8 cellular contexts compared by ENCODE assay signal in the genomic region with DNA sequence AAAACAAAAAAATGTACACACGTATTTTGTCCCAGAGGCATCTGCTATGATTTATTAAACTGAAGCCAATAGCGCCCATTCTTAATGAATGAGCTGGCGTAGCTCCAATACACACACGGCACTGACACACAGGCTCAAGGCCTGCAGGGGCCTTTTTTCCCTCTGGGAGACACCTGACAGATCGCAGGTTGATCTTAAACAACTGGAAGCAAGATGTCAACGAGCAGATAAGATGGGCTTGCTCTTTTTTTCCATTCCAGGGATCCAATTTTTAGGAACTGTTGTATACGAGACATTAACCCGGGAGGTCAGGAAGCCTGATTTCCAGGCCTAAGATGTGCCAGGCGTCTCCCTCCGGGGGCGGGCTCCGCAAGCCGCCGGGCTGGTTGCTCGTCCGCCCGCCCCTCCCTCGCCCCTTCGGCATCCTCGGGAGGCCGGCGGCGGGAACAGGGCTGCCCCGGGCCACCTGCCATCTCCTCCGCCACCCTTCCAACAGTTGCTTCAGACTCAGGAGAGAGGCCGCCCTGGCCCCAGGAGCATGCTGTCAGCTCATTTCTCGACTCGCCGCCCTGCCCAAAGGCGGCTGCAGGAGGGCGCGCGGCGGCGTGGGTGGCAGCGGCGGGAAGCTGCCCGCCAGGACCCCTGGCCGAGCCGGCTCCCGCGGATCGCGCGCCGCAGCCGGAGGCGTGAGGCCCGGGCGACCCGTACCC. TPM values are rescaled to one million over a fixed set of nuclear protein-coding genes. Genes with fewer than 3 reads are reported as not detected.
A peak's percentile ranks its signal among the peaks of the same experiment; 100 is the strongest.
DNase-seq lines count a peak whose midpoint lies in the region; ATAC-seq and TF ChIP-seq lines count a peak whose summit lies in the region.

No MANE protein-coding gene starts in this region.

- intact Hi-C loops in CD4-positive, alpha-beta T cell (cut with DNase I, micrococcal nuclease): loop anchor here (2.0 to 10.0 kb wide), 9 partner anchors 61 to 549 kb away; a partner anchor contains a TSS
- intact Hi-C loops in Panc1 (cut with micrococcal nuclease; ENCODE audit: unreplicated experiment): no loop called here
- intact Hi-C loops in activated naive CD4-positive, alpha-beta T cell treated with anti-CD3 and anti-CD28 coated beads for 36 hours (cut with micrococcal nuclease): loop anchor here (1.0 to 10.0 kb wide), 12 partner anchors 46 to 1974 kb away; a partner anchor contains a TSS
- intact Hi-C loops in left cardiac atrium (cut with DNase I): no loop called here

- no peaks in the 10 kb centered on the region for H3K27me3 Mint-ChIP-seq in CD4-positive, alpha-beta T cell
- H3K27me3 Mint-ChIP-seq in activated naive CD4-positive, alpha-beta T cell treated with anti-CD3 and anti-CD28 coated beads for 36 hours (ENCODE audit: low read depth): no peaks in the 10 kb centered on the region
- no peaks in the 10 kb centered on the region for H3K27me3 Mint-ChIP-seq in progenitor cell of endocrine pancreas

- peak in 9 of 10 experiments; percentile 4 to 38 (median 10) for DNase-seq in CD4-positive, alpha-beta T cell
- DNase-seq in Panc1 (ENCODE audit: low read depth, low spot score): no peak
- peak; percentile 42 for DNase-seq in activated naive CD4-positive, alpha-beta T cell treated with anti-CD3 and anti-CD28 coated beads for 36 hours
- peak; percentile 58 for DNase-seq in left cardiac atrium
- DNase-seq in progenitor cell of endocrine pancreas (ENCODE audit: low spot score, unreplicated experiment): peak; percentile 20

- peaks cover 39% of the 10 kb centered on the region for H3K4me1 Mint-ChIP-seq in CD4-positive, alpha-beta T cell (ENCODE audit: low read depth)
- H3K4me1 Mint-ChIP-seq in activated naive CD4-positive, alpha-beta T cell treated with anti-CD3 and anti-CD28 coated beads for 36 hours (ENCODE audit: low read depth): peaks cover 34% of the 10 kb centered on the region
- peaks cover 23% of the 10 kb centered on the region for H3K4me1 Mint-ChIP-seq in progenitor cell of endocrine pancreas (ENCODE audit: low read depth)

- no TSS peak for BruUV-seq in Panc1 (replicated peaks; lab: Mats Ljungman, UMichigan)

- peaks cover 9% of the 10 kb centered on the region for H3K4me1 ChIP-seq in Panc1 (ENCODE audit: control insufficient read depth, insufficient read depth, low read length)

- peak overlapping the region; percentile 99 for H3K4me3 Mint-ChIP-seq in CD4-positive, alpha-beta T cell
- H3K4me3 Mint-ChIP-seq in activated naive CD4-positive, alpha-beta T cell treated with anti-CD3 and anti-CD28 coated beads for 36 hours: peak overlapping the region; percentile 95
- peak overlapping the region; percentile 86 for H3K4me3 Mint-ChIP-seq in progenitor cell of endocrine pancreas (ENCODE audit: low read depth)

- peak overlapping the region; percentile 94 for H3K27ac Mint-ChIP-seq in CD4-positive, alpha-beta T cell
- H3K27ac Mint-ChIP-seq in activated naive CD4-positive, alpha-beta T cell treated with anti-CD3 and anti-CD28 coated beads for 36 hours: peak overlapping the region; percentile 92
- peak overlapping the region; percentile 81 for H3K27ac Mint-ChIP-seq in progenitor cell of endocrine pancreas

- H3K27me3 ChIP-seq in CD4-positive, alpha-beta T cell (ENCODE audit: control insufficient read depth, insufficient read depth, low read length): no peaks in the 10 kb centered on the region
- H3K27me3 ChIP-seq in Panc1 (ENCODE audit: control insufficient read depth, insufficient read depth, low read length): no peaks in the 10 kb centered on the region

- H3K36me3 ChIP-seq in Panc1 (ENCODE audit: control insufficient read depth, insufficient read depth, low read length): peaks cover 2% of the 10 kb centered on the region

- peaks cover 34% of the 10 kb centered on the region for H3K36me3 Mint-ChIP-seq in CD4-positive, alpha-beta T cell (ENCODE audit: low read depth)
- peaks cover 8% of the 10 kb centered on the region for H3K36me3 Mint-ChIP-seq in activated naive CD4-positive, alpha-beta T cell treated with anti-CD3 and anti-CD28 coated beads for 36 hours (ENCODE audit: low read depth)
- peaks cover 1% of the 10 kb centered on the region for H3K36me3 Mint-ChIP-seq in progenitor cell of endocrine pancreas (ENCODE audit: insufficient read depth)

- in situ Hi-C loops in Panc1 (cut with HindIII; ENCODE audit: low pct_unique_long_range_greater_than_20kb, low sequenced_read_pairs): no loop called here

- peak overlapping the region; percentile 76 for H3K27ac ChIP-seq in CD4-positive, alpha-beta T cell (ENCODE audit: low read depth, low read length)
- H3K27ac ChIP-seq in Panc1 (ENCODE audit: low read length): peak overlapping the region; percentile 54

- no peak for TF ChIP-seq CTCF in CD4-positive, alpha-beta T cell (IDR thresholded peaks at IDR 0.05)
- no peak for TF ChIP-seq CTCF in Panc1 (IDR thresholded peaks at IDR 0.05)
- no peak for TF ChIP-seq CTCF in progenitor cell of endocrine pancreas (IDR thresholded peaks at IDR 0.05; ENCODE audit: unreplicated experiment)

- peak overlapping the region; percentile 95 to 96 for H3K4me3 ChIP-seq in Panc1 (ENCODE audit: low read depth in 2 of 2, low read length in 2 of 2)

- H3K9me3 ChIP-seq in CD4-positive, alpha-beta T cell (ENCODE audit: control insufficient read depth, low read length): no peaks in the 10 kb centered on the region
- H3K9me3 ChIP-seq in Panc1 (ENCODE audit: control insufficient read depth, insufficient read depth, low read depth, low read length): no peaks in the 10 kb centered on the region

- POLR2A ChIA-PET in CD4-positive, alpha-beta T cell (lab: Charles Lee): interaction anchor here (0.6 to 4.1 kb wide), 10 partner anchors 9 to 360 kb away, joined by 3 to 28 read pairs (median 4); a partner anchor contains a TSS
- POLR2A ChIA-PET in Panc1 (lab: Charles Lee): no interaction called here

- ATAC-seq in CD4-positive, alpha-beta T cell (ENCODE audit: poor library complexity): no peak
- ATAC-seq in GM19463 (IDR thresholded peaks at IDR 0.05; ENCODE audit: unreplicated experiment): peak; percentile 3
- peak; percentile 4 for ATAC-seq in HG03571 (IDR thresholded peaks at IDR 0.05; ENCODE audit: unreplicated experiment)
- ATAC-seq in Panc1: peak; percentile 13
- peak; percentile 2 to 3 for ATAC-seq in left cardiac atrium
- ATAC-seq in HG03469 (IDR thresholded peaks at IDR 0.05; ENCODE audit: unreplicated experiment): no peak

- CTCF ChIA-PET in CD4-positive, alpha-beta T cell (lab: Charles Lee): interaction anchor here (0.7 to 1.6 kb wide), 7 partner anchors 16 to 234 kb away, joined by 3 to 6 read pairs (median 3); a partner anchor contains a TSS
- CTCF ChIA-PET in Panc1 (lab: Charles Lee): no interaction called here
- CTCF ChIA-PET in activated naive CD4-positive, alpha-beta T cell treated with anti-CD3 and anti-CD28 coated beads for 36 hours (lab: Charles Lee): interaction anchor here (0.6 to 1.6 kb wide), 6 partner anchors 20 to 213 kb away, joined by 3 to 7 read pairs (median 5); no protein-coding TSS in a partner anchor

- H3K9me3 Mint-ChIP-seq in CD4-positive, alpha-beta T cell: no peaks in the 10 kb centered on the region
- no peaks in the 10 kb centered on the region for H3K9me3 Mint-ChIP-seq in activated naive CD4-positive, alpha-beta T cell treated with anti-CD3 and anti-CD28 coated beads for 36 hours
- no peaks in the 10 kb centered on the region for H3K9me3 Mint-ChIP-seq in progenitor cell of endocrine pancreas (ENCODE audit: low read depth)

RNA-seq across cellular contexts. Expression of a gene that starts 0.7 kb away (rescaled TPM):
- total RNA-seq in CD4-positive, alpha-beta T cell: 10 to 100 TPM; 24.9 to 25.0 TPM
- total RNA-seq in Panc1 (2021; ENCODE audit: unreplicated experiment) (19.0 TPM), left cardiac atrium (1 to 10 TPM; 9.5 to 9.6 TPM), progenitor cell of endocrine pancreas (22.3 and 26.9 TPM in 2 replicates)
- polyA plus RNA-seq in Panc1 (2012; ENCODE audit: insufficient read length): 8.0 TPM
- total RNA-seq in activated naive CD4-positive, alpha-beta T cell treated with anti-CD3 and anti-CD28 coated beads for 36 hours: 10 to 100 TPM; 10.9 to 13.2 TPM

RNA-seq across cellular contexts. Expression of a gene that starts 1.0 kb away (rescaled TPM):
- 1 to 10 TPM; 1.5 to 1.8 TPM for total RNA-seq in CD4-positive, alpha-beta T cell
- total RNA-seq in Panc1 (2021; ENCODE audit: unreplicated experiment) (25.9 TPM), left cardiac atrium (10 to 100 TPM; 19.9 to 30.4 TPM), progenitor cell of endocrine pancreas (14.4 and 16.6 TPM in 2 replicates)
- 26.1 TPM for polyA plus RNA-seq in Panc1 (2012; ENCODE audit: insufficient read length)
- 10 to 100 TPM; 14.9 to 17.7 TPM for total RNA-seq in activated naive CD4-positive, alpha-beta T cell treated with anti-CD3 and anti-CD28 coated beads for 36 hours

Comparison
In these comparisons a context has a peak if more than half of its experiments do, and no peak if none do; other contexts are left out.
1. ATAC-seq: peak in GM19463 (single experiment), HG03571 (single experiment), Panc1 (single experiment) and left cardiac atrium (2 of 2); none in CD4-positive, alpha-beta T cell (single experiment) and HG03469 (single experiment).
2. intact Hi-C loops: an anchor here in CD4-positive, alpha-beta T cell (2.0 to 10.0 kb wide) and activated naive CD4-positive, alpha-beta T cell treated with anti-CD3 and anti-CD28 coated beads for 36 hours (1.0 to 10.0 kb wide); none called in Panc1 and left cardiac atrium.
3. Peak in every context shown above with its lines, with median percentiles within 50 percentile points of each other: H3K27ac Mint-ChIP-seq and H3K4me3 Mint-ChIP-seq.